Comparison of ENCODE assay signal across 8 cellular contexts in genomic region chr6:16762265-16762546, GRCh38. TPM values are rescaled to one million over a fixed set of nuclear protein-coding genes. Genes with fewer than 3 reads are reported as not detected.
DNase-seq lines count a peak whose midpoint lies in the region; ATAC-seq and TF ChIP-seq lines count a peak whose summit lies in the region.

No MANE protein-coding gene starts in this region.

- peak overlapping the region; percentile 100 for H3K4me3 Mint-ChIP-seq in activated CD8-positive, alpha-beta memory T cell treated with anti-CD3 and anti-CD28 coated beads, Interleukin-2, amount 10 ng/mL, durations not matched to agents 7 days and 5 days
- H3K4me3 Mint-ChIP-seq in WTC11 = peak overlapping the region; percentile 96
- H3K4me3 Mint-ChIP-seq in stimulated activated naive B cell treated with anti-CD40 and anti-IgM and Interleukin-4, amounts not matched to agents 10 μg/mL and 1 μg/mL and 100 μg/mL, for 72 hours = peak overlapping the region; percentile 98 to 99

- H3K4me3 ChIP-seq in iPS-11a (ENCODE audit: low read depth, low read length) = peak overlapping the region; percentile 67

- CTCF ChIA-PET in activated CD8-positive, alpha-beta memory T cell treated with anti-CD3 and anti-CD28 coated beads, Interleukin-2, amount 10 ng/mL, durations not matched to agents 7 days and 5 days (lab: Charles Lee) = interaction anchor here (0.7 to 5.8 kb wide), 39 partner anchors 10 to 443 kb away, joined by 3 to 60 read pairs (median 5); no protein-coding TSS in a partner anchor
- CTCF ChIA-PET in WTC11 (lab: Charles Lee) = interaction anchor here (0.6 to 3.7 kb wide), 16 partner anchors 10 to 476 kb away, joined by 3 to 35 read pairs (median 6); no protein-coding TSS in a partner anchor

- POLR2A ChIA-PET in WTC11 (lab: Charles Lee) = interaction anchor here (0.6 to 1.3 kb wide), 2 partner anchors 218 to 430 kb away, joined by 3 read pairs; no protein-coding TSS in a partner anchor

- no peak for TF ChIP-seq CTCF in WTC11 (IDR thresholded peaks at IDR 0.05)

- peaks cover 58% of the 10 kb centered on the region for H3K4me1 Mint-ChIP-seq in activated CD8-positive, alpha-beta memory T cell treated with anti-CD3 and anti-CD28 coated beads, Interleukin-2, amount 10 ng/mL, durations not matched to agents 7 days and 5 days
- H3K4me1 Mint-ChIP-seq in WTC11 = peaks cover 25% of the 10 kb centered on the region
- peaks cover 17 to 47% of the 10 kb centered on the region in 2 donors for H3K4me1 Mint-ChIP-seq in stimulated activated naive B cell treated with anti-CD40 and anti-IgM and Interleukin-4, amounts not matched to agents 10 μg/mL and 1 μg/mL and 100 μg/mL, for 72 hours

- peak; percentile 3 for ATAC-seq in activated CD8-positive, alpha-beta memory T cell treated with anti-CD3 and anti-CD28 coated beads, Interleukin-2, amount 10 ng/mL, durations not matched to agents 7 days and 5 days
- ATAC-seq in HG03159 (IDR thresholded peaks at IDR 0.05; ENCODE audit: unreplicated experiment) (peak; percentile 3), WTC11 (no peak), HG02763 (IDR thresholded peaks at IDR 0.05; ENCODE audit: unreplicated experiment) (no peak)
- ATAC-seq in stimulated activated naive B cell treated with anti-CD40 and anti-IgM and Interleukin-4, amounts not matched to agents 10 μg/mL and 1 μg/mL and 100 μg/mL, for 72 hours (replicated peaks) = peak; percentile 58 to 64

- H3K9me3 Mint-ChIP-seq in activated CD8-positive, alpha-beta memory T cell treated with anti-CD3 and anti-CD28 coated beads, Interleukin-2, amount 10 ng/mL, durations not matched to agents 7 days and 5 days (ENCODE audit: low read depth) = no peaks in the 10 kb centered on the region
- H3K9me3 Mint-ChIP-seq in WTC11 = no peaks in the 10 kb centered on the region
- no peaks in the 10 kb centered on the region for H3K9me3 Mint-ChIP-seq in stimulated activated naive B cell treated with anti-CD40 and anti-IgM and Interleukin-4, amounts not matched to agents 10 μg/mL and 1 μg/mL and 100 μg/mL, for 72 hours

- no peaks in the 10 kb centered on the region for H3K27me3 Mint-ChIP-seq in activated CD8-positive, alpha-beta memory T cell treated with anti-CD3 and anti-CD28 coated beads, Interleukin-2, amount 10 ng/mL, durations not matched to agents 7 days and 5 days
- peaks cover 26% of the 10 kb centered on the region for H3K27me3 Mint-ChIP-seq in WTC11 (ENCODE audit: low read depth)
- no peaks in the 10 kb centered on the region for H3K27me3 Mint-ChIP-seq in stimulated activated naive B cell treated with anti-CD40 and anti-IgM and Interleukin-4, amounts not matched to agents 10 μg/mL and 1 μg/mL and 100 μg/mL, for 72 hours

- peaks cover 14% of the 10 kb centered on the region for H3K36me3 Mint-ChIP-seq in activated CD8-positive, alpha-beta memory T cell treated with anti-CD3 and anti-CD28 coated beads, Interleukin-2, amount 10 ng/mL, durations not matched to agents 7 days and 5 days
- no peaks in the 10 kb centered on the region for H3K36me3 Mint-ChIP-seq in WTC11
- peaks cover 22 to 34% of the 10 kb centered on the region in 2 donors for H3K36me3 Mint-ChIP-seq in stimulated activated naive B cell treated with anti-CD40 and anti-IgM and Interleukin-4, amounts not matched to agents 10 μg/mL and 1 μg/mL and 100 μg/mL, for 72 hours

- H3K27ac Mint-ChIP-seq in activated CD8-positive, alpha-beta memory T cell treated with anti-CD3 and anti-CD28 coated beads, Interleukin-2, amount 10 ng/mL, durations not matched to agents 7 days and 5 days = peak overlapping the region; percentile 99
- H3K27ac Mint-ChIP-seq in WTC11 = no peak overlapping the region
- H3K27ac Mint-ChIP-seq in stimulated activated naive B cell treated with anti-CD40 and anti-IgM and Interleukin-4, amounts not matched to agents 10 μg/mL and 1 μg/mL and 100 μg/mL, for 72 hours = peak overlapping the region; percentile 99

- DNase-seq in activated CD8-positive, alpha-beta memory T cell treated with anti-CD3 and anti-CD28 coated beads, Interleukin-2, amount 10 ng/mL, durations not matched to agents 7 days and 5 days = no peak
- no peak for DNase-seq in activated CD8-positive, alpha-beta memory T cell treated with anti-CD3 and anti-CD28 coated beads for 24 hours
- DNase-seq in WTC11 (ENCODE audit: low spot score) = no peak
- no peak for DNase-seq in stimulated activated naive B cell treated with anti-CD40 and anti-IgM and Interleukin-4, amounts not matched to agents 10 μg/mL and 1 μg/mL and 100 μg/mL, for 72 hours
- DNase-seq in activated effector memory CD4-positive, alpha-beta T cell treated with Interleukin-2 at 50 U/mL for 16 hours = no peak

TF ChIP-seq in WTC11, 78 proteins besides CTCF, POLR2A, EP300 and RAD21:
- TF ChIP-seq ZNF532 (CRISPR knock-in tag; IDR thresholded peaks at IDR 0.05; ENCODE audit: borderline replicate concordance) (no peak), PRRX2 (CRISPR knock-in tag; IDR thresholded peaks at IDR 0.05) (no peak), SP1 (CRISPR knock-in tag; conservative IDR thresholded peaks at IDR 0.05) (no peak), GABPB1 (CRISPR knock-in tag; IDR thresholded peaks at IDR 0.05) (no peak), ESRRA (CRISPR knock-in tag; IDR thresholded peaks at IDR 0.05; ENCODE audit: borderline replicate concordance) (no peak), FOXP4 (CRISPR knock-in tag; IDR thresholded peaks at IDR 0.05) (no peak), ZMAT4 (CRISPR knock-in tag; IDR thresholded peaks at IDR 0.05) (no peak), GTF2I (CRISPR knock-in tag; conservative IDR thresholded peaks at IDR 0.05) (no peak)
- TF ChIP-seq, protein P1, sequence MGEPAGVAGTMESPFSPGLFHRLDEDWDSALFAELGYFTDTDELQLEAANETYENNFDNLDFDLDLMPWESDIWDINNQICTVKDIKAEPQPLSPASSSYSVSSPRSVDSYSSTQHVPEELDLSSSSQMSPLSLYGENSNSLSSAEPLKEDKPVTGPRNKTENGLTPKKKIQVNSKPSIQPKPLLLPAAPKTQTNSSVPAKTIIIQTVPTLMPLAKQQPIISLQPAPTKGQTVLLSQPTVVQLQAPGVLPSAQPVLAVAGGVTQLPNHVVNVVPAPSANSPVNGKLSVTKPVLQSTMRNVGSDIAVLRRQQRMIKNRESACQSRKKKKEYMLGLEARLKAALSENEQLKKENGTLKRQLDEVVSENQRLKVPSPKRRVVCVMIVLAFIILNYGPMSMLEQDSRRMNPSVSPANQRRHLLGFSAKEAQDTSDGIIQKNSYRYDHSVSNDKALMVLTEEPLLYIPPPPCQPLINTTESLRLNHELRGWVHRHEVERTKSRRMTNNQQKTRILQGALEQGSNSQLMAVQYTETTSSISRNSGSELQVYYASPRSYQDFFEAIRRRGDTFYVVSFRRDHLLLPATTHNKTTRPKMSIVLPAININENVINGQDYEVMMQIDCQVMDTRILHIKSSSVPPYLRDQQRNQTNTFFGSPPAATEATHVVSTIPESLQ (CRISPR knock-in tag; IDR thresholded peaks at IDR 0.05) = no peak

RNA-seq across cellular contexts. Expression of gene ATXN1, which starts 0.9 kb away (rescaled TPM):
- 100 to 1,000 TPM in 1 of 2 experiments, 10 to 100 TPM in 1; 84.6 to 117 TPM for total RNA-seq in activated CD8-positive, alpha-beta memory T cell treated with anti-CD3 and anti-CD28 coated beads, Interleukin-2, amount 10 ng/mL, durations not matched to agents 7 days and 5 days
- total RNA-seq in WTC11 (2021) = 7.5 to 8.8 TPM (median 8.1 TPM) in 3 replicates

Comparison
In these comparisons a context has a peak if more than half of its experiments do, and no peak if none do; other contexts are left out.
1. ATAC-seq: peak in activated CD8-positive, alpha-beta memory T cell treated with anti-CD3 and anti-CD28 coated beads, Interleukin-2, amount 10 ng/mL, durations not matched to agents 7 days and 5 days (single experiment), HG03159 (single experiment) and stimulated activated naive B cell treated with anti-CD40 and anti-IgM and Interleukin-4, amounts not matched to agents 10 μg/mL and 1 μg/mL and 100 μg/mL, for 72 hours (2 of 2); none in WTC11 (single experiment) and HG02763 (single experiment).
2. Peak in every context shown above with its lines, with median percentiles within 50 percentile points of each other: H3K4me3 Mint-ChIP-seq.